ENCODE assay signal across 25 cellular contexts in the genomic region with DNA sequence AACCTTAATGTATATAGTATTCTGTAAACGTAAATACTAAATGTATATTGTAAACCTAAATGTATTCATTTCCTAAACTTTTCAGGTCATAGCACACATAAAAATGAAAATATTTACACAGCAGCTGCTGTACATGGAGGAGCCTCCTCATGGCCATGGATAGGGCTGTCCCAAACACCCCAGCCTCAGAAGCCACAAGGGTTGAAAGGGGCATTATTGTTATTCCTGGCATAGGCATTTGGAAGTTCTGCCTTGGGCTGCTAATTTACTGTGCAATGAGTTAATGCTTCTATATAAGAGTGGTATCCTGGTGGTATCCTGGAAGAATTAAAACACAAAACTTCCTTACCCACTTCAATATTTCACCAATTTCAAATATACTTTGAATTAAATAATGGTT.
"Had no signal": no experiment of that assay in that cellular context is flagged by ENCODE, and none has a peak within 500 bp of the region (broad histone marks: within the 10 kb centered on the region; RNA-seq: fewer than 3 reads in every experiment).

No MANE protein-coding gene starts in this region.

- H3K4me2 ChIP-seq: KMS-11 had no signal

- H3K4me3 ChIP-seq: body of pancreas had no signal

- H3K9me3 ChIP-seq: body of pancreas had no signal

- H3K9ac ChIP-seq: KMS-11 had no signal

- H3K27ac ChIP-seq: KMS-11, RWPE1 had no signal

- H3K27me3 Mint-ChIP-seq: activated B cell treated with CpG ODN at 0.5 μM for 24 hours; activated CD4-positive, alpha-beta T cell treated with anti-CD3 and anti-CD28 coated beads, Interleukin-2, amount 10 ng/mL, durations not matched to agents 24 days and 14 days; activated naive CD4-positive, alpha-beta T cell treated with anti-CD3 and anti-CD28 coated beads, Interleukin-2, amount 10 ng/mL, durations not matched to agents 7 days and 5 days; T-helper 17 cell had no signal

- H3K4me1 Mint-ChIP-seq: activated B cell treated with CpG ODN at 0.5 μM for 24 hours; activated CD4-positive, alpha-beta T cell treated with anti-CD3 and anti-CD28 coated beads, Interleukin-2, amount 10 ng/mL, durations not matched to agents 24 days and 14 days; activated naive CD4-positive, alpha-beta T cell treated with anti-CD3 and anti-CD28 coated beads, Interleukin-2, amount 10 ng/mL, durations not matched to agents 7 days and 5 days; activated naive CD8-positive, alpha-beta T cell treated with anti-CD3 and anti-CD28 coated beads for 36 hours; T-helper 17 cell had no signal

- H3K27me3 ChIP-seq: body of pancreas had no signal

- H3K4me3 Mint-ChIP-seq: activated B cell treated with CpG ODN at 0.5 μM for 24 hours; activated CD4-positive, alpha-beta T cell treated with anti-CD3 and anti-CD28 coated beads, Interleukin-2, amount 10 ng/mL, durations not matched to agents 24 days and 14 days; activated naive CD4-positive, alpha-beta T cell treated with anti-CD3 and anti-CD28 coated beads, Interleukin-2, amount 10 ng/mL, durations not matched to agents 7 days and 5 days; activated naive CD8-positive, alpha-beta T cell treated with anti-CD3 and anti-CD28 coated beads for 36 hours; activated T-cell treated with anti-CD3 and anti-CD28 coated beads, Interleukin-2, amount 50 U/mL, for 72 hours; T-helper 17 cell had no signal

- ATAC-seq: activated T-cell treated with anti-CD3 and anti-CD28 coated beads, Interleukin-2, amount 50 U/mL, for 72 hours; body of pancreas; Panc1; T-helper 17 cell had no signal

- H3K9me3 Mint-ChIP-seq: activated B cell treated with CpG ODN at 0.5 μM for 24 hours; activated CD4-positive, alpha-beta T cell treated with anti-CD3 and anti-CD28 coated beads, Interleukin-2, amount 10 ng/mL, durations not matched to agents 24 days and 14 days; activated naive CD4-positive, alpha-beta T cell treated with anti-CD3 and anti-CD28 coated beads, Interleukin-2, amount 10 ng/mL, durations not matched to agents 7 days and 5 days; activated naive CD8-positive, alpha-beta T cell treated with anti-CD3 and anti-CD28 coated beads for 36 hours; activated T-helper 2 cell treated with anti-CD3 and anti-CD28 coated beads, Interferon-gamma antibody, Interleukin-2, Interleukin-4, amounts not matched to agents 10 μg/mL and 5 μg/mL and 100 μg/mL, durations not matched to agents 14 hours and 24 hours and 36 hours had no signal

- DNase-seq: activated B cell treated with CpG ODN at 0.5 μM for 24 hours; activated CD4-positive, alpha-beta T cell treated with anti-CD3 and anti-CD28 coated beads for 1 hour; activated CD4-positive, alpha-beta T cell treated with anti-CD3 and anti-CD28 coated beads, Interleukin-2, amount 10 ng/mL, durations not matched to agents 24 days and 14 days; activated CD4-positive, alpha-beta T cell treated with anti-CD3 and anti-CD28 coated beads, Interleukin-2, amount 50 U/mL, for 48 hours; activated gamma-delta T cell treated with Interleukin-2 at 50 U/mL for 16 hours; activated naive CD4-positive, alpha-beta T cell treated with anti-CD3 and anti-CD28 coated beads, Interleukin-2, amount 10 ng/mL, durations not matched to agents 7 days and 5 days; activated naive CD8-positive, alpha-beta T cell treated with anti-CD3 and anti-CD28 coated beads for 36 hours; activated T-cell treated with anti-CD3 and anti-CD28 coated beads, Interleukin-2, amount 50 U/mL, for 72 hours; body of pancreas; central memory CD4-positive, alpha-beta T cell; NCI-H1105 treated with DMSO at 0.1 percent for 48 hours; NCI-H1436 treated with DMSO at 0.1 percent for 48 hours; NCI-H187; NCI-H2081; NCI-H510A treated with DMSO at 0.1 percent for 48 hours; NCI-H69; NK-92 treated with Interleukin-12 subunit alpha and Interleukin-12 subunit beta, amount 100 ng/mL, for 24 hours; OCI-M1; SHP77; T-helper 17 cell; T-helper 9 cell had no signal

- H3K36me3 Mint-ChIP-seq: activated naive CD4-positive, alpha-beta T cell treated with anti-CD3 and anti-CD28 coated beads, Interleukin-2, amount 10 ng/mL, durations not matched to agents 7 days and 5 days; activated naive CD8-positive, alpha-beta T cell treated with anti-CD3 and anti-CD28 coated beads for 36 hours had no signal

- H3K27ac Mint-ChIP-seq: activated B cell treated with CpG ODN at 0.5 μM for 24 hours; activated CD4-positive, alpha-beta T cell treated with anti-CD3 and anti-CD28 coated beads, Interleukin-2, amount 10 ng/mL, durations not matched to agents 24 days and 14 days; activated naive CD4-positive, alpha-beta T cell treated with anti-CD3 and anti-CD28 coated beads, Interleukin-2, amount 10 ng/mL, durations not matched to agents 7 days and 5 days; activated naive CD8-positive, alpha-beta T cell treated with anti-CD3 and anti-CD28 coated beads for 36 hours; activated T-cell treated with anti-CD3 and anti-CD28 coated beads, Interleukin-2, amount 50 U/mL, for 72 hours; activated T-helper 2 cell treated with anti-CD3 and anti-CD28 coated beads, Interferon-gamma antibody, Interleukin-2, Interleukin-4, amounts not matched to agents 10 μg/mL and 5 μg/mL and 100 μg/mL, durations not matched to agents 14 hours and 24 hours and 36 hours; T-helper 17 cell had no signal
